In genomic region chr12:103855036-103855712, GRCh38 we compare ENCODE assay signal across 1 cellular context.
TF ChIP-seq lines count a peak whose summit lies in the region.

No MANE protein-coding gene starts in this region.

TF ChIP-seq in HepG2, 621 proteins besides CTCF, POLR2A, EP300 and RAD21 (continued from another document and continues in another):
- TF ChIP-seq ZNF782 (CRISPR knock-in tag; IDR thresholded peaks at IDR 0.05; ENCODE audit: borderline replicate concordance) = no peak
- peak; percentile 69; the same call in 1 of the 2 replicates for TF ChIP-seq FOXJ3 (CRISPR knock-in tag; IDR thresholded peaks at IDR 0.05; ENCODE audit: borderline replicate concordance)
- no peak for TF ChIP-seq MTF1 (CRISPR knock-in tag; IDR thresholded peaks at IDR 0.05)
- 0 out of 2 replicates have a peak, but pooled peaks have one; percentile 29 for TF ChIP-seq NFYC (CRISPR knock-in tag; IDR thresholded peaks at IDR 0.05)
- TF ChIP-seq ZNF280D (CRISPR knock-in tag; IDR thresholded peaks at IDR 0.05) = no peak
- TF ChIP-seq TBP (CRISPR knock-in tag; IDR thresholded peaks at IDR 0.05) = no peak
- peak; percentile 67; the same call in 1 of the 2 replicates for TF ChIP-seq FOXK1 (CRISPR knock-in tag; IDR thresholded peaks at IDR 0.05; ENCODE audit: borderline replicate concordance, low read depth)
- no peak for TF ChIP-seq CEBPB (IDR thresholded peaks at IDR 0.05; ENCODE audit: borderline replicate concordance, low read depth, low read length)
- TF ChIP-seq SAP130 (CRISPR knock-in tag; IDR thresholded peaks at IDR 0.05; ENCODE audit: low read depth) = peak; percentile 60
- peak; percentile 54 for TF ChIP-seq PPARG (CRISPR knock-in tag; conservative IDR thresholded peaks at IDR 0.05)
- 0 out of 2 replicates have a peak, but pooled peaks have one; percentile 54 for TF ChIP-seq ZNF510 (CRISPR knock-in tag; IDR thresholded peaks at IDR 0.05; ENCODE audit: low read depth)
- peak; percentile 86 for TF ChIP-seq ARID3A (IDR thresholded peaks at IDR 0.05; ENCODE audit: low read depth, low read length)
- peak; percentile 70 for TF ChIP-seq NCOA2 (CRISPR knock-in tag; IDR thresholded peaks at IDR 0.05)
- peak; percentile 15; the same call in 1 of the 2 replicates for TF ChIP-seq YEATS4 (CRISPR knock-in tag; IDR thresholded peaks at IDR 0.05; ENCODE audit: borderline replicate concordance)
- TF ChIP-seq SNRNP70 (IDR thresholded peaks at IDR 0.05; ENCODE audit: low read depth, low read length) = no peak
- peak; percentile 81; the same call in 1 of the 2 replicates for TF ChIP-seq SIX1 (CRISPR knock-in tag; IDR thresholded peaks at IDR 0.05; ENCODE audit: borderline replicate concordance)
- TF ChIP-seq MTF2 (CRISPR knock-in tag; IDR thresholded peaks at IDR 0.05; ENCODE audit: borderline replicate concordance) = no peak
- no peak for TF ChIP-seq SOX6 (IDR thresholded peaks at IDR 0.05)
- peak; percentile 78 for TF ChIP-seq SOX6 (CRISPR knock-in tag; IDR thresholded peaks at IDR 0.05)
- peak; percentile 90 for TF ChIP-seq MIXL1 (CRISPR knock-in tag; IDR thresholded peaks at IDR 0.05)
- TF ChIP-seq ARID5B (CRISPR knock-in tag; IDR thresholded peaks at IDR 0.05) = peak; percentile 85
- TF ChIP-seq ZNF331 (CRISPR knock-in tag; IDR thresholded peaks at IDR 0.05) = peak; percentile 70
- TF ChIP-seq ZNF790 (CRISPR knock-in tag; IDR thresholded peaks at IDR 0.05; ENCODE audit: borderline replicate concordance) = no peak
- no peak; the same call in 1 of the 2 replicates for TF ChIP-seq NCOR1 (IDR thresholded peaks at IDR 0.05; ENCODE audit: borderline replicate concordance, low read length)
- TF ChIP-seq FOXP4 (CRISPR knock-in tag; IDR thresholded peaks at IDR 0.05) = peak; percentile 85
- no peak for TF ChIP-seq CEBPZ (IDR thresholded peaks at IDR 0.05; ENCODE audit: low read length)
- TF ChIP-seq ZNF652 (CRISPR knock-in tag; IDR thresholded peaks at IDR 0.05; ENCODE audit: borderline replicate concordance, low read depth) = peak; percentile 24; the same call in 1 of the 2 replicates
- no peak for TF ChIP-seq ETS1 (CRISPR knock-in tag; IDR thresholded peaks at IDR 0.05)
- peak; percentile 73 for TF ChIP-seq TEAD3 (CRISPR knock-in tag; optimal IDR thresholded peaks at IDR 0.05; ENCODE audit: borderline replicate concordance)
- 0 out of 2 replicates have a peak, but pooled peaks have one; percentile 41 for TF ChIP-seq MEIS1 (CRISPR knock-in tag; IDR thresholded peaks at IDR 0.05; ENCODE audit: borderline replicate concordance)
- TF ChIP-seq DRAP1 (CRISPR knock-in tag; IDR thresholded peaks at IDR 0.05) = peak; percentile 43
- TF ChIP-seq ZNF572 (CRISPR knock-in tag; IDR thresholded peaks at IDR 0.05) = no peak
- TF ChIP-seq ZNF704 (CRISPR knock-in tag; IDR thresholded peaks at IDR 0.05; ENCODE audit: borderline replicate concordance) = no peak
- no peak for TF ChIP-seq ZBTB21 (CRISPR knock-in tag; IDR thresholded peaks at IDR 0.05)
- peak; percentile 85 for TF ChIP-seq NR2F6 (IDR thresholded peaks at IDR 0.05)
- peak; percentile 70 for TF ChIP-seq NR2F6 (CRISPR knock-in tag; IDR thresholded peaks at IDR 0.05)
- 0 out of 2 replicates have a peak, but pooled peaks have one; percentile 25 for TF ChIP-seq HNF1B (CRISPR knock-in tag; IDR thresholded peaks at IDR 0.05)
- no peak for TF ChIP-seq MIER2 (CRISPR knock-in tag; IDR thresholded peaks at IDR 0.05)
- TF ChIP-seq ZNF530 (CRISPR knock-in tag; IDR thresholded peaks at IDR 0.05; ENCODE audit: low read depth) = no peak
- no peak for TF ChIP-seq ZNF143 (CRISPR knock-in tag; IDR thresholded peaks at IDR 0.05)
- no peak for TF ChIP-seq FOSL2 (CRISPR knock-in tag; IDR thresholded peaks at IDR 0.05)
- TF ChIP-seq SMAD3 (CRISPR knock-in tag; IDR thresholded peaks at IDR 0.05) = 0 out of 2 replicates have a peak, but pooled peaks have one; percentile 21
- TF ChIP-seq TARDBP (CRISPR knock-in tag; IDR thresholded peaks at IDR 0.05) = peak; percentile 76
- TF ChIP-seq TCF12 (IDR thresholded peaks at IDR 0.05) = no peak
- 0 out of 2 replicates have a peak, but pooled peaks have one; percentile 13 for TF ChIP-seq TCF12 (CRISPR knock-in tag; IDR thresholded peaks at IDR 0.05)
- peak; percentile 57; the same call in 1 of the 2 replicates for TF ChIP-seq ISL2 (CRISPR knock-in tag; IDR thresholded peaks at IDR 0.05)
- no peak; the same call in 1 of the 2 replicates for TF ChIP-seq MAX (IDR thresholded peaks at IDR 0.05)
